In genomic region chr4:1488831-1489638, GRCh38 we compare ENCODE assay signal across 15 cellular contexts.
"Had no signal": no experiment of that assay in that cellular context is flagged by ENCODE, and none has a peak within 500 bp of the region (broad histone marks: within the 10 kb centered on the region; RNA-seq: fewer than 3 reads in every experiment).

No MANE protein-coding gene starts in this region.

- H3K36me3 Mint-ChIP-seq: neural progenitor cell had no signal

- DNase-seq: activated CD4-positive, alpha-beta T cell treated with anti-CD3 and anti-CD28 coated beads, Interleukin-2, amount 10 ng/mL, durations not matched to agents 24 days and 14 days; activated CD4-positive, CD25-positive, alpha-beta regulatory T cell; activated CD8-positive, alpha-beta memory T cell treated with anti-CD3 and anti-CD28 coated beads, Interleukin-2, amount 50 U/mL, for 4 hours; activated CD8-positive, alpha-beta T cell treated with anti-CD3 and anti-CD28 coated beads, Interleukin-2, amount 10 ng/mL, durations not matched to agents 7 days and 5 days; activated naive CD4-positive, alpha-beta T cell; islet precursor cell; retina; small intestine; stimulated activated CD4-positive, alpha-beta T cell treated with anti-CD3 and anti-CD28 coated beads, Interleukin-4, amount 100 ng/mL, for 24 hours; stimulated activated naive CD4-positive, alpha-beta T cell treated with Interleukin-2 at 50 U/mL for 16 hours; transverse colon had no signal

- ATAC-seq: activated CD8-positive, alpha-beta T cell treated with anti-CD3 and anti-CD28 coated beads, Interleukin-2, amount 10 ng/mL, durations not matched to agents 7 days and 5 days; heart left ventricle had no signal

- H3K79me2 ChIP-seq: parathyroid adenoma had no signal

- H3K4me3 ChIP-seq: heart left ventricle, neural progenitor cell, transverse colon had no signal

- H3K27ac ChIP-seq: heart left ventricle, neural progenitor cell, parathyroid adenoma, transverse colon had no signal

- H3K36me3 ChIP-seq: heart left ventricle, neural progenitor cell, transverse colon had no signal

- H3K9ac ChIP-seq: neural progenitor cell, parathyroid adenoma had no signal

- H3K4me3 Mint-ChIP-seq: activated CD4-positive, alpha-beta T cell treated with anti-CD3 and anti-CD28 coated beads, Interleukin-2, amount 10 ng/mL, durations not matched to agents 24 days and 14 days; activated CD8-positive, alpha-beta T cell treated with anti-CD3 and anti-CD28 coated beads, Interleukin-2, amount 10 ng/mL, durations not matched to agents 7 days and 5 days; neural progenitor cell; T-helper 2 cell treated with Interferon-gamma antibody and Interleukin-4, amounts not matched to agents 5 μg/mL and 100 μg/mL, for 36 hours had no signal

- H3K27ac Mint-ChIP-seq: activated CD4-positive, alpha-beta T cell treated with anti-CD3 and anti-CD28 coated beads, Interleukin-2, amount 10 ng/mL, durations not matched to agents 24 days and 14 days; activated CD8-positive, alpha-beta T cell treated with anti-CD3 and anti-CD28 coated beads, Interleukin-2, amount 10 ng/mL, durations not matched to agents 7 days and 5 days; neural progenitor cell; T-helper 2 cell treated with Interferon-gamma antibody and Interleukin-4, amounts not matched to agents 5 μg/mL and 100 μg/mL, for 36 hours had no signal

- H2AFZ ChIP-seq: neural progenitor cell, parathyroid adenoma had no signal

- H3K4me1 ChIP-seq: heart left ventricle, parathyroid adenoma, transverse colon had no signal

- H3K4me2 ChIP-seq: neural progenitor cell had no signal

- H3K27me3 Mint-ChIP-seq: activated CD4-positive, alpha-beta T cell treated with anti-CD3 and anti-CD28 coated beads, Interleukin-2, amount 10 ng/mL, durations not matched to agents 24 days and 14 days had no signal

- H3K4me1 Mint-ChIP-seq: activated CD4-positive, alpha-beta T cell treated with anti-CD3 and anti-CD28 coated beads, Interleukin-2, amount 10 ng/mL, durations not matched to agents 24 days and 14 days had no signal
